22 cellular contexts compared by ENCODE assay signal in the genomic region with DNA sequence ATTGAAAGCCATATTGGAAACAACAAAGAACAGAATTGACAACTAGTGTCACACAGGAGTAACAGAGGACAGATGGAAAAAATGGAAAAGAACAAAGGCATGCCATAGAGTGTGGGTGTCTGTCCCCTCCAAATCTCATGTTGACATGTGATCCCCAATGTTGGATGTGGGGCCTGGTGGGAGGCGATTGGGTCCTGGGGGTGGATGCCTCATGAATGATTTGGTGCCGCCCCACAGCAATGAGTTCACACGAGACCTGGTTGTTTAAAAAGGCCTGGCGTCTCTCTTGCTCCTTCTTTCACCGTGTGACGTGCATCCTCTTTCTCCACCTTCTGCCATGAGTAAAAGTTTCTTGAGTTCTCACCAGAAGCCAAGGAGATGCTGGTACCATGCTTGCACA.
DNase-seq lines count a peak whose midpoint lies in the region; FAIRE-seq and TF ChIP-seq lines count a peak whose summit lies in the region.
"Had no signal": no experiment of that assay in that cellular context is flagged by ENCODE, and none has a peak within 500 bp of the region (broad histone marks: within the 10 kb centered on the region; RNA-seq: fewer than 3 reads in every experiment).

No MANE protein-coding gene starts in this region.

- intact Hi-C loops in kidney (cut with DNase I): loop anchor here (5.0 kb wide), 1 partner anchor 389 kb away; no protein-coding TSS in a partner anchor
- intact Hi-C loops in vagina (cut with DNase I): no loop called here

- TF ChIP-seq CTCF in kidney (IDR thresholded peaks at IDR 0.05; ENCODE audit: borderline replicate concordance, extremely low read depth, insufficient read depth) (no peak), vagina (IDR thresholded peaks at IDR 0.05) (no peak)

- no peaks in the 10 kb centered on the region for H3K36me3 ChIP-seq in kidney (ENCODE audit: control insufficient read depth in 1 of 2, insufficient read depth in 2 of 2, low read length in 2 of 2)
- H3K36me3 ChIP-seq in vagina: no peaks in the 10 kb centered on the region
- H3K36me3 ChIP-seq: BE2C; BLaER1 treated with 17β-estradiol and CSF1 and Interleukin-3, amounts not matched to agents 10 nM and 100 nM had no signal

- no peak for TF ChIP-seq POLR2A in vagina (IDR thresholded peaks at IDR 0.05)

- H3K27me3 ChIP-seq in vagina: no peaks in the 10 kb centered on the region

- DNase-seq in activated CD8-positive, alpha-beta memory T cell treated with anti-CD3 and anti-CD28 coated beads, Interleukin-2, amount 50 U/mL, for 48 hours: peak; percentile 8
- DNase-seq in activated CD8-positive, alpha-beta memory T cell treated with anti-CD3 and anti-CD28 coated beads for 24 hours: no peak
- DNase-seq in kidney: peak; percentile 18
- peak; percentile 58 to 71 for DNase-seq in vagina (ENCODE audit: extremely low spot score in 2 of 2)
- DNase-seq in NCI-H146 treated with DMSO at 0.1 percent for 48 hours (lab: John Stamatoyannopoulos, UW; ENCODE audit: unreplicated experiment): no peak
- no peak for DNase-seq in ecto neural progenitor cell (ENCODE audit: low spot score)
- DNase-seq: AML-193; BE2C; CD4-positive, alpha-beta T cell; CD8-positive, alpha-beta memory T cell; DMS 273 treated with DMSO at 0.1 percent for 48 hours; DMS79; EL; GDM1; H9 had no signal

- no peak for FAIRE-seq in kidney (lab: Jason Lieb, UNC)
- FAIRE-seq: A204.1, D721Med, GM12878, GM18507 had no signal

- no peak overlapping the region for H3K27ac ChIP-seq in kidney (ENCODE audit: low read depth in 2 of 2, low read length in 2 of 2)
- H3K27ac ChIP-seq in vagina: no peak overlapping the region
- H3K27ac ChIP-seq: 22Rv1; BLaER1 treated with 17β-estradiol and CSF1 and Interleukin-3, amounts not matched to agents 10 nM and 100 nM had no signal

- H3K9ac ChIP-seq in kidney (ENCODE audit: low read length in 2 of 2): no peak overlapping the region
- H3K9ac ChIP-seq: BLaER1 treated with 17β-estradiol and CSF1 and Interleukin-3, amounts not matched to agents 10 nM and 100 nM had no signal

- no peaks in the 10 kb centered on the region for H3K9me3 ChIP-seq in kidney (ENCODE audit: control insufficient read depth in 1 of 2, low read length in 2 of 2)
- no peaks in the 10 kb centered on the region for H3K9me3 ChIP-seq in vagina
- H3K9me3 ChIP-seq: BE2C; BLaER1 treated with 17β-estradiol and CSF1 and Interleukin-3, amounts not matched to agents 10 nM and 100 nM had no signal

- no peaks in the 10 kb centered on the region for H3K4me1 ChIP-seq in kidney (ENCODE audit: control insufficient read depth in 1 of 2, insufficient read depth in 1 of 2, low read depth in 1 of 2, low read length in 2 of 2)
- H3K4me1 ChIP-seq in vagina: peaks cover 6% of the 10 kb centered on the region
- H3K4me1 ChIP-seq: BE2C; BLaER1 treated with 17β-estradiol and CSF1 and Interleukin-3, amounts not matched to agents 10 nM and 100 nM had no signal

- H3K4me3 ChIP-seq in kidney (ENCODE audit: low read length in 2 of 2) (no peak overlapping the region), vagina (no peak overlapping the region)
- H3K4me3 ChIP-seq: BLaER1 treated with 17β-estradiol and CSF1 and Interleukin-3, amounts not matched to agents 10 nM and 100 nM; GM12878; GM23338 had no signal

Comparison
In these comparisons a context has a peak if more than half of its experiments do, and no peak if none do; other contexts are left out.
1. DNase-seq: peak in activated CD8-positive, alpha-beta memory T cell treated with anti-CD3 and anti-CD28 coated beads, Interleukin-2, amount 50 U/mL, for 48 hours (single experiment), kidney (single experiment) and vagina (2 of 2); none in activated CD8-positive, alpha-beta memory T cell treated with anti-CD3 and anti-CD28 coated beads for 24 hours (single experiment), NCI-H146 treated with DMSO at 0.1 percent for 48 hours (single experiment) and ecto neural progenitor cell (single experiment).